Comparison of ENCODE assay signal across 31 cellular contexts in the genomic region with DNA sequence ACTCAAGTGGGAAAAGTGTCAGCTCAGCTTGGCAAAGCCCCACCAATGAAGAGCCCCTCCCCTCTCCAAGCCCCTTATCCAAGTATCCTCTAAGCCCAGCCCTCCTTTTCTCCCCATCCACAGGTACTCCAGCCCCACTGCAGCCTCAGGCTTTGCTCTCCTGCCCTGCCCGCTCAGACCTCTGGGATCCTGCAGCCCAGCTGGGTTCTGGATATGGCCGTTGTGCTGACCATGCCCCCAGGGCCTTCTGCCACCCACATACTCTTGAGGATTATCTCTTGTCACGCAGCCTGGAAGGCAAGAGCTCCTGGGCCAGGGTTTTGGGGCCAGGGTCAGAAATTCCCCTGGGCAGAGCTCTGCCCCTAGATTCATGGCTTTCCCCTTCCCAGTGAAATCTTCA. TPM values are rescaled to one million over a fixed set of nuclear protein-coding genes. Genes with fewer than 3 reads are reported as not detected.
DNase-seq lines count a peak whose midpoint lies in the region; ATAC-seq, FAIRE-seq and TF ChIP-seq lines count a peak whose summit lies in the region.
"Had no signal": no experiment of that assay in that cellular context is flagged by ENCODE, and none has a peak within 500 bp of the region (broad histone marks: within the 10 kb centered on the region; RNA-seq: fewer than 3 reads in every experiment).

No MANE protein-coding gene starts in this region.

- H3K27me3 Mint-ChIP-seq in endodermal cell (ENCODE audit: insufficient read depth): peaks cover 15% of the 10 kb centered on the region
- peaks cover 5 to 11% (median 7%) of the 10 kb centered on the region in 3 donors for H3K27me3 Mint-ChIP-seq in immature natural killer cell (ENCODE audit: low read depth in 3 of 3)

- H3K4me3 Mint-ChIP-seq in endodermal cell: no peak overlapping the region
- H3K4me3 Mint-ChIP-seq in immature natural killer cell: no peak overlapping the region
- H3K4me3 Mint-ChIP-seq: activated B cell treated with CpG ODN at 0.5 μM for 24 hours; CD4-positive, alpha-beta memory T cell; mesothelial cell of epicardium had no signal

- H3K27me3 ChIP-seq in WERI-Rb-1 (ENCODE audit: insufficient read depth, low read depth, severe bottlenecking) (no peaks in the 10 kb centered on the region), endodermal cell (ENCODE audit: control insufficient read depth, insufficient read depth, low read length, poor library complexity, severe bottlenecking) (peaks cover 20% of the 10 kb centered on the region), skeletal muscle tissue (ENCODE audit: control insufficient read depth in 3 of 3, insufficient read depth in 3 of 3, low read length in 3 of 3) (no peaks in the 10 kb centered on the region)
- H3K27me3 ChIP-seq: SJCRH30, thyroid gland had no signal

- H3K36me3 Mint-ChIP-seq in endodermal cell (ENCODE audit: low read depth) (no peaks in the 10 kb centered on the region), immature natural killer cell (no peaks in the 10 kb centered on the region)
- H3K36me3 Mint-ChIP-seq: CD4-positive, alpha-beta memory T cell; mesothelial cell of epicardium; naive B cell had no signal

- H3K27ac Mint-ChIP-seq in endodermal cell: peak overlapping the region; percentile 58
- no peak overlapping the region for H3K27ac Mint-ChIP-seq in immature natural killer cell
- H3K27ac Mint-ChIP-seq: activated B cell treated with CpG ODN at 0.5 μM for 24 hours; CD4-positive, alpha-beta memory T cell; mesothelial cell of epicardium; naive B cell had no signal

- H3K36me3 ChIP-seq in WERI-Rb-1 (peaks cover 19% of the 10 kb centered on the region), endodermal cell (ENCODE audit: control insufficient read depth, insufficient read depth, low read length) (no peaks in the 10 kb centered on the region), skeletal muscle tissue (ENCODE audit: control insufficient read depth in 3 of 3, insufficient read depth in 3 of 3, low read length in 3 of 3) (peaks cover 28 to 47% (median 40%) of the 10 kb centered on the region in 3 donors)
- H3K36me3 ChIP-seq: left lung, Peyer's patch, SJCRH30, thyroid gland had no signal

- no peak for ATAC-seq in HG02870 (IDR thresholded peaks at IDR 0.05; ENCODE audit: unreplicated experiment)
- ATAC-seq: A549, left lung, right cardiac atrium had no signal

- FAIRE-seq in frontal cortex (lab: Jason Lieb, UNC): no peak
- FAIRE-seq: A549, bronchial epithelial cell, islet of Langerhans had no signal

- H3K4me1 Mint-ChIP-seq in endodermal cell (peaks cover 11% of the 10 kb centered on the region), immature natural killer cell (peaks cover 7 to 11% of the 10 kb centered on the region in 2 donors)

- H3K4me1 ChIP-seq in endodermal cell (ENCODE audit: control insufficient read depth, insufficient read depth, low read length) (peaks cover 1% of the 10 kb centered on the region), skeletal muscle tissue (ENCODE audit: control insufficient read depth in 3 of 3, insufficient read depth in 3 of 3, low read length in 3 of 3) (peaks cover 66 to 92% (median 80%) of the 10 kb centered on the region in 3 donors)

- peak overlapping the region; percentile 8 for H3K27ac ChIP-seq in WERI-Rb-1
- no peak overlapping the region for H3K27ac ChIP-seq in endodermal cell (ENCODE audit: low read depth, low read length)
- peak overlapping the region; percentile 31 for H3K27ac ChIP-seq in skeletal muscle tissue (ENCODE audit: low read depth, low read length)
- H3K27ac ChIP-seq: A549, left lung, SJCRH30, thyroid gland had no signal

- H3K9me3 ChIP-seq in WERI-Rb-1 (ENCODE audit: severe bottlenecking) (no peaks in the 10 kb centered on the region), endodermal cell (ENCODE audit: control insufficient read depth, low read length) (no peaks in the 10 kb centered on the region), skeletal muscle tissue (ENCODE audit: control insufficient read depth in 3 of 3, low read length in 3 of 3) (no peaks in the 10 kb centered on the region)
- H3K9me3 ChIP-seq: A549, left lung, Peyer's patch, SJCRH30, thyroid gland had no signal

- no peak for TF ChIP-seq CTCF in WERI-Rb-1 (IDR thresholded peaks at IDR 0.05; ENCODE audit: low read depth, low read length)
- no peak for TF ChIP-seq CTCF in endodermal cell (conservative IDR thresholded peaks at IDR 0.05)

- H3K4me3 ChIP-seq in WERI-Rb-1 (ENCODE audit: low read depth, low read length): no peak overlapping the region
- H3K4me3 ChIP-seq in endodermal cell (ENCODE audit: low read length): no peak overlapping the region
- no peak overlapping the region for H3K4me3 ChIP-seq in skeletal muscle tissue (ENCODE audit: low read length in 3 of 3)
- H3K4me3 ChIP-seq: A549, left lung, Peyer's patch, SJCRH30, thyroid gland had no signal

- 86 to 100% methylated on average over 1 to 3 of the region's 3 CpGs for WGBS in endodermal cell (ENCODE audit: insufficient coverage in 1 of 2, insufficient read length in 1 of 2), 2 experiments

- no peaks in the 10 kb centered on the region for H3K9me3 Mint-ChIP-seq in endodermal cell
- H3K9me3 Mint-ChIP-seq in immature natural killer cell: no peaks in the 10 kb centered on the region
- H3K9me3 Mint-ChIP-seq: activated B cell treated with CpG ODN at 0.5 μM for 24 hours, mesothelial cell of epicardium had no signal

- DNase-seq in EL: peak; percentile 44
- peak; percentile 79 for DNase-seq in WERI-Rb-1
- no peak for DNase-seq in endodermal cell
- no peak for DNase-seq in activated CD4-positive, CD25-positive, alpha-beta regulatory T cell (lab: John Stamatoyannopoulos, UW)
- no peak for DNase-seq in immature natural killer cell
- DNase-seq in frontal cortex (ENCODE audit: low spot score in 2 of 2): no peak
- DNase-seq: activated B cell treated with CpG ODN at 0.5 μM for 24 hours; activated CD4-positive, alpha-beta T cell treated with anti-CD3 and anti-CD28 coated beads, Interleukin-2, amount 50 U/mL, for 4 hours; activated naive CD4-positive, alpha-beta T cell treated with Interleukin-2 at 50 U/mL for 16 hours; amniotic stem cell; CD4-positive, alpha-beta memory T cell; cortex of kidney; GOT3; naive B cell; NCI-H2029; NCI-H2227 treated with DMSO at 0.1 percent for 48 hours; NCI-H526 treated with DMSO at 0.1 percent for 48 hours; Peyer's patch; right cardiac atrium; SJCRH30; stimulated activated CD4-positive, alpha-beta T cell treated with anti-CD3 and anti-CD28 coated beads, Interleukin-15, amount 100 ng/mL, for 24 hours; stimulated activated naive CD4-positive, alpha-beta T cell treated with Interleukin-2 at 50 U/mL for 16 hours; T1000; thyroid gland had no signal

- H3K9ac ChIP-seq in endodermal cell (ENCODE audit: extremely low read depth, low read length, poor library complexity, severe bottlenecking) (no peak overlapping the region), skeletal muscle tissue (ENCODE audit: low read depth in 1 of 3, low read length in 3 of 3) (peak overlapping the region; percentile 26 to 62 (median 33))

RNA-seq across cellular contexts. Expression of gene SHISA4, which starts 4.7 kb away (rescaled TPM):
- total RNA-seq in endodermal cell: 1 to 10 TPM; 5.8 to 7.3 TPM
- polyA plus RNA-seq in endodermal cell (2013, experiment 1 of 2): 12.7 TPM
- 11.1 TPM for polyA plus RNA-seq in endodermal cell (2013, experiment 2 of 2)
- total RNA-seq in skeletal muscle tissue: 50.1 TPM
- 1 to 10 TPM in 2 of 3 donors, under 1 TPM in 1; 0.83 to 4.7 (median 1.1) TPM for polyA plus RNA-seq in immature natural killer cell
- total RNA-seq in frontal cortex: 22.4 TPM

RNA-seq across cellular contexts. Expression of gene LMOD1, which starts 52.9 kb away (rescaled TPM):
- total RNA-seq in endodermal cell: under 1 TPM; 0.31 to 0.60 TPM
- 1.5 TPM for polyA plus RNA-seq in endodermal cell (2013, experiment 1 of 2)
- 1.6 TPM for polyA plus RNA-seq in endodermal cell (2013, experiment 2 of 2)
- 15.1 TPM for total RNA-seq in skeletal muscle tissue
- polyA plus RNA-seq in immature natural killer cell: not detected
- total RNA-seq in frontal cortex: 0.41 TPM
- total RNA-seq: activated B cell treated with CpG ODN at 0.5 μM for 24 hours; CD4-positive, alpha-beta memory T cell; SJCRH30 had no signal
- polyA plus RNA-seq: A549; CD4-positive, alpha-beta memory T cell had no signal

Comparison
In these comparisons a context has a peak if more than half of its experiments do, and no peak if none do; other contexts are left out.
1. DNase-seq: peak in EL (single experiment) and WERI-Rb-1 (single experiment); none in endodermal cell (single experiment), activated CD4-positive, CD25-positive, alpha-beta regulatory T cell (0 of 4), immature natural killer cell (0 of 3) and frontal cortex (0 of 2).
2. RNA of gene LMOD1, which starts 52.9 kb away (total RNA-seq): 15.1 TPM in skeletal muscle tissue (single experiment); 0.31 to 0.60 TPM in endodermal cell and 0.41 TPM in frontal cortex (single experiment); every median in the first group is over 10 times any median in the second.